ENCODE assay signal across 8 cellular contexts in genomic region chr7:19708397-19709248, GRCh38. TPM values are rescaled to one million over a fixed set of nuclear protein-coding genes. Genes with fewer than 3 reads are reported as not detected.
A peak's percentile ranks its signal among the peaks of the same experiment; 100 is the strongest.
DNase-seq lines count a peak whose midpoint lies in the region; ATAC-seq and TF ChIP-seq lines count a peak whose summit lies in the region.

TSS of gene POLR1F (minus strand) at chr7:19709037. CDS start at chr7:19709016, 21 bp downstream.

- TF ChIP-seq POLR2A in gastroesophageal sphincter (IDR thresholded peaks at IDR 0.05): peak; percentile 79 to 86

- H3K9me3 ChIP-seq in gastroesophageal sphincter (no peaks in the 10 kb centered on the region), neutrophil (no peaks in the 10 kb centered on the region)

- in situ Hi-C loops in SK-MEL-5 (cut with HindIII; ENCODE audit: low pct_unique_long_range_greater_than_20kb, low sequenced_read_pairs): no loop called here

- TF ChIP-seq CTCF in HFF-Myc (IDR thresholded peaks at IDR 0.05; ENCODE audit: low read depth, low read length, missing control alignments) (peak; percentile 91), gastroesophageal sphincter (IDR thresholded peaks at IDR 0.05) (peak; percentile 73 to 96 (median 86)), neutrophil (IDR thresholded peaks at IDR 0.05) (peak; percentile 84)

- peak; percentile 89 for DNase-seq in HFF-Myc (ENCODE audit: extremely low read depth, low read depth)
- peak; percentile 91 for DNase-seq in MV-4-11 (lab: John Stamatoyannopoulos, UW)
- DNase-seq in SK-MEL-5 (ENCODE audit: low read depth, low spot score): peak; percentile 98
- peak; percentile 94 for DNase-seq in activated naive CD4-positive, alpha-beta T cell treated with Interleukin-2 at 50 U/mL for 16 hours
- peak; percentile 68 to 96 (median 91) for DNase-seq in substantia nigra (lab: John Stamatoyannopoulos, UW)

- no peak for TF ChIP-seq EP300 in gastroesophageal sphincter (IDR thresholded peaks at IDR 0.05)

- peaks cover 6 to 38% (median 19%) of the 10 kb centered on the region in 3 donors for H3K4me1 ChIP-seq in gastroesophageal sphincter
- peaks cover 15 to 16% of the 10 kb centered on the region in 2 experiments for H3K4me1 ChIP-seq in neutrophil (ENCODE audit: control insufficient read depth in 1 of 2, insufficient read depth in 1 of 2, low read depth in 1 of 2, low read length in 1 of 2)

- peak within 1 kb of the TSS; percentile 0 to 85 (median 80) for H3K27ac ChIP-seq in gastroesophageal sphincter
- H3K27ac ChIP-seq in neutrophil: peak within 1 kb of the TSS; percentile 49
- peak within 1 kb of the TSS; percentile 31 for H3K27ac ChIP-seq in substantia nigra (ENCODE audit: low read depth, low read length, poor library complexity, severe bottlenecking)

- H3K27me3 ChIP-seq in gastroesophageal sphincter (no peaks in the 10 kb centered on the region), neutrophil (peaks cover 8% of the 10 kb centered on the region)

- H3K36me3 ChIP-seq in gastroesophageal sphincter: peaks cover 0 to 3% of the 10 kb centered on the region in 2 donors
- no peaks in the 10 kb centered on the region for H3K36me3 ChIP-seq in neutrophil

- WGBS in gastroesophageal sphincter (ENCODE audit: low coverage in 1 of 2), 2 donors: 0% methylated on average over 7 to 24 of the region's 56 CpGs

- H3K4me3 ChIP-seq in GM08714 (ENCODE audit: low read length): peak within 1 kb of the TSS; percentile 94
- H3K4me3 ChIP-seq in HFF-Myc (replicated peaks; ENCODE audit: low read depth, low read length): peak within 1 kb of the TSS; percentile 85
- peak within 1 kb of the TSS; percentile 68 to 82 for H3K4me3 ChIP-seq in gastroesophageal sphincter
- H3K4me3 ChIP-seq in neutrophil (ENCODE audit: low read depth in 1 of 2, low read length in 1 of 2): peak within 1 kb of the TSS; percentile 61 to 65

- peak; percentile 97 for ATAC-seq in gastroesophageal sphincter

RNA-seq across cellular contexts. Expression of gene POLR1F, which starts in this region (rescaled TPM):
- 53.1 and 55.8 TPM in 2 replicates for total RNA-seq in SK-MEL-5 (2014; rRNA removed; shearing (Covaris generic))
- 28.8 and 37.0 TPM in 2 replicates for polyA plus RNA-seq in SK-MEL-5 (2015; cell fraction: cytosol; rRNA removed)
- polyA plus RNA-seq in SK-MEL-5 (2015; cell fraction: nucleus; rRNA removed): 36.4 and 45.2 TPM in 2 replicates
- total RNA-seq in gastroesophageal sphincter: 10 to 100 TPM; 12.8 to 35.4 (median 20.4) TPM

Comparison
In these comparisons a context has a peak if more than half of its experiments do, and no peak if none do; other contexts are left out.
1. Peak in every context shown above with its lines: DNase-seq, ATAC-seq, H3K4me3 ChIP-seq and H3K27ac ChIP-seq.